ENCODE assay signal across 5 cellular contexts in genomic region chr13:94928127-94928526, GRCh38.
"Had no signal": no experiment of that assay in that cellular context is flagged by ENCODE, and none has a peak within 500 bp of the region (broad histone marks: within the 10 kb centered on the region; RNA-seq: fewer than 3 reads in every experiment).

No MANE protein-coding gene starts in this region.

- H3K27ac ChIP-seq: GM23248, HL-60 had no signal

- H2AFZ ChIP-seq: GM23248 had no signal

- H3K9ac ChIP-seq: GM23248 had no signal

- H3K4me3 ChIP-seq: GM23248 had no signal

- DNase-seq: GM23248, H9, HCEC 1CT had no signal

- ATAC-seq: HepG2 had no signal
